In the genomic region with DNA sequence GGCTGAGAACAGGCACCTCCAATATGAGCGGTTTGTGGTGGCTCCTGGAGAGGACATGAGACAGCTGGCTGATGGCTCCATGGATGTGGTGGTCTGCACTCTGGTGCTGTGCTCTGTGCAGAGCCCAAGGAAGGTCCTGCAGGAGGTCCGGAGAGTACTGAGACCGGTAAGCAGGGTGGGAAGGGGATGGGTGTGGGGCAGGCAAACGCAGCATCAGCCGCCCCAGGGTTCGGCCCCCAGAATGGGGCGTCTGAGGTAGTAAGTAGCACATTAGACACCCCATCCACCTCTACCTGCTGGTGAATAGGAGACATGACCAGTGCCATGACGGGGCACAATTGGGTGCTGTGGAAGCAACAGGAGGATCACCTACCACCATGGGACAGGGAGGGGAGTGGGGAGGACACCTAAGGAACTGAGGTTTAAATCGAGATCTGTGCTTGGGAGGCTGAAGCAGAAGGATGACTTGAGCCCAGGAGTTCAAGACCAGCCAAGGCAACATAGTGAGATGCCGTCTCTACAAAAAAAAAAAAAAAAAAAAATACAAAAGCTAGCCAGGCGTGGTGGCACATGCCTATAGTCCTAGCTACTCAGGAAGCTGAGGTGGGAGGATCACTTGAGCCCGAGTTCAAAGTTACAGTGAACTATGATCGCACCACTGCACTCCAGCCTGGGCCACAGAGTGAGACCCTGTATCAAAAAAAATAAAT, we compare ENCODE assay signal across 1 cellular context.
TF ChIP-seq lines count a peak whose summit lies in the region.

No MANE protein-coding gene starts in this region.

TF ChIP-seq in HepG2, 621 proteins besides CTCF, POLR2A, EP300 and RAD21 (continued from another document and continues in another):
- TF ChIP-seq, protein P1, sequence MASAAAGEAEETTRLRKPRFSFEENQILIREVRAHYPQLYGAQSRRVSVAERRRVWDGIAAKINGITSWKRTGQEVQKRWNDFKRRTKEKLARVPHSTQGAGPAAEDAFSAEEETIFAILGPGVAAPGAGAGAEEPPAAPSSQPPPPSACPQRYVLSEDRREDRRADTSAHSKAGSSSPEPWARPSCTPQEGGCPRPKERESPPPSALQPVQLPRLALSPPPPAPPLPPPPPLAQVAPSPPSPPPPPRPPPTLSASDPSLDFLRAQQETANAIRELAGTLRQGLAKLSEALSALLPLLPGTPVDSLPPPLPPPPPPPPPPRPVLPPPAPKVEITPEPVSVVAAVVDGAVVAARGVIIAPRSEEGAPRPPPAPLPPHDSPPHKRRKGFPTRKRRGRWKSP (CRISPR knock-in tag; IDR thresholded peaks at IDR 0.05): no peak
- TF ChIP-seq, protein P2, sequence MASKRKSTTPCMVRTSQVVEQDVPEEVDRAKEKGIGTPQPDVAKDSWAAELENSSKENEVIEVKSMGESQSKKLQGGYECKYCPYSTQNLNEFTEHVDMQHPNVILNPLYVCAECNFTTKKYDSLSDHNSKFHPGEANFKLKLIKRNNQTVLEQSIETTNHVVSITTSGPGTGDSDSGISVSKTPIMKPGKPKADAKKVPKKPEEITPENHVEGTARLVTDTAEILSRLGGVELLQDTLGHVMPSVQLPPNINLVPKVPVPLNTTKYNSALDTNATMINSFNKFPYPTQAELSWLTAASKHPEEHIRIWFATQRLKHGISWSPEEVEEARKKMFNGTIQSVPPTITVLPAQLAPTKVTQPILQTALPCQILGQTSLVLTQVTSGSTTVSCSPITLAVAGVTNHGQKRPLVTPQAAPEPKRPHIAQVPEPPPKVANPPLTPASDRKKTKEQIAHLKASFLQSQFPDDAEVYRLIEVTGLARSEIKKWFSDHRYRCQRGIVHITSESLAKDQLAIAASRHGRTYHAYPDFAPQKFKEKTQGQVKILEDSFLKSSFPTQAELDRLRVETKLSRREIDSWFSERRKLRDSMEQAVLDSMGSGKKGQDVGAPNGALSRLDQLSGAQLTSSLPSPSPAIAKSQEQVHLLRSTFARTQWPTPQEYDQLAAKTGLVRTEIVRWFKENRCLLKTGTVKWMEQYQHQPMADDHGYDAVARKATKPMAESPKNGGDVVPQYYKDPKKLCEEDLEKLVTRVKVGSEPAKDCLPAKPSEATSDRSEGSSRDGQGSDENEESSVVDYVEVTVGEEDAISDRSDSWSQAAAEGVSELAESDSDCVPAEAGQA (IDR thresholded peaks at IDR 0.05; ENCODE audit: low read depth): no peak
- TF ChIP-seq, protein P2 (CRISPR knock-in tag; IDR thresholded peaks at IDR 0.05; ENCODE audit: borderline replicate concordance): no peak
- no peak for TF ChIP-seq SNRNP70 (IDR thresholded peaks at IDR 0.05; ENCODE audit: low read depth, low read length)
- no peak for TF ChIP-seq ZNF468 (CRISPR knock-in tag; IDR thresholded peaks at IDR 0.05)
- TF ChIP-seq ZNF160 (CRISPR knock-in tag; IDR thresholded peaks at IDR 0.05): 0 out of 2 replicates have a peak, but pooled peaks have one; percentile 4
- TF ChIP-seq ZIK1 (CRISPR knock-in tag; IDR thresholded peaks at IDR 0.05; ENCODE audit: borderline replicate concordance, low read depth): no peak
- no peak for TF ChIP-seq ZNF674 (CRISPR knock-in tag; IDR thresholded peaks at IDR 0.05; ENCODE audit: low read depth)
- TF ChIP-seq ZNF17 (CRISPR knock-in tag; IDR thresholded peaks at IDR 0.05): no peak
- TF ChIP-seq THYN1 (CRISPR knock-in tag; IDR thresholded peaks at IDR 0.05; ENCODE audit: borderline replicate concordance, low read depth): no peak
- no peak for TF ChIP-seq REL (CRISPR knock-in tag; conservative IDR thresholded peaks at IDR 0.05)
- TF ChIP-seq CREB1 (IDR thresholded peaks at IDR 0.05): no peak
- TF ChIP-seq CREB1 (CRISPR knock-in tag; IDR thresholded peaks at IDR 0.05): no peak
- TF ChIP-seq, protein P3, sequence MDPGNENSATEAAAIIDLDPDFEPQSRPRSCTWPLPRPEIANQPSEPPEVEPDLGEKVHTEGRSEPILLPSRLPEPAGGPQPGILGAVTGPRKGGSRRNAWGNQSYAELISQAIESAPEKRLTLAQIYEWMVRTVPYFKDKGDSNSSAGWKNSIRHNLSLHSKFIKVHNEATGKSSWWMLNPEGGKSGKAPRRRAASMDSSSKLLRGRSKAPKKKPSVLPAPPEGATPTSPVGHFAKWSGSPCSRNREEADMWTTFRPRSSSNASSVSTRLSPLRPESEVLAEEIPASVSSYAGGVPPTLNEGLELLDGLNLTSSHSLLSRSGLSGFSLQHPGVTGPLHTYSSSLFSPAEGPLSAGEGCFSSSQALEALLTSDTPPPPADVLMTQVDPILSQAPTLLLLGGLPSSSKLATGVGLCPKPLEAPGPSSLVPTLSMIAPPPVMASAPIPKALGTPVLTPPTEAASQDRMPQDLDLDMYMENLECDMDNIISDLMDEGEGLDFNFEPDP (CRISPR knock-in tag; conservative IDR thresholded peaks at IDR 0.05): no peak
- TF ChIP-seq ZNF607 (CRISPR knock-in tag; IDR thresholded peaks at IDR 0.05; ENCODE audit: borderline replicate concordance): no peak
- TF ChIP-seq U2AF1 (optimal IDR thresholded peaks at IDR 0.05; ENCODE audit: low read depth, low read length): no peak
- TF ChIP-seq, protein P4, sequence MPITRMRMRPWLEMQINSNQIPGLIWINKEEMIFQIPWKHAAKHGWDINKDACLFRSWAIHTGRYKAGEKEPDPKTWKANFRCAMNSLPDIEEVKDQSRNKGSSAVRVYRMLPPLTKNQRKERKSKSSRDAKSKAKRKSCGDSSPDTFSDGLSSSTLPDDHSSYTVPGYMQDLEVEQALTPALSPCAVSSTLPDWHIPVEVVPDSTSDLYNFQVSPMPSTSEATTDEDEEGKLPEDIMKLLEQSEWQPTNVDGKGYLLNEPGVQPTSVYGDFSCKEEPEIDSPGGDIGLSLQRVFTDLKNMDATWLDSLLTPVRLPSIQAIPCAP (CRISPR knock-in tag; IDR thresholded peaks at IDR 0.05; ENCODE audit: low read depth): no peak
- TF ChIP-seq, protein P5, sequence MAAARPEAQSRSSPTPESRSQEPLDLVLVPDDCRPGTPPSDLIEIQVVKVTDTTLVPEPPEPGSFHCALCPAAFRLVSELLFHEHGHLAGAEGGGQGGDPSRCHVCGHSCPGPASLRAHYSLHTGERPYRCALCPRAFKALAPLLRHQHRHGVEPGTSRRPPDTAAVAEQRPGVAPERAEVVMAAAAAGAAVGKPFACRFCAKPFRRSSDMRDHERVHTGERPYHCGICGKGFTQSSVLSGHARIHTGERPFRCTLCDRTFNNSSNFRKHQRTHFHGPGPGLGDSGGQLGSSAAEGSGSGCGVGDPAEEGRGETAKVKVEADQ (CRISPR knock-in tag; IDR thresholded peaks at IDR 0.05; ENCODE audit: borderline replicate concordance): no peak
- TF ChIP-seq GATAD2A (CRISPR knock-in tag; IDR thresholded peaks at IDR 0.05): no peak
- TF ChIP-seq NFYB (CRISPR knock-in tag; IDR thresholded peaks at IDR 0.05): no peak
- TF ChIP-seq, protein P6, sequence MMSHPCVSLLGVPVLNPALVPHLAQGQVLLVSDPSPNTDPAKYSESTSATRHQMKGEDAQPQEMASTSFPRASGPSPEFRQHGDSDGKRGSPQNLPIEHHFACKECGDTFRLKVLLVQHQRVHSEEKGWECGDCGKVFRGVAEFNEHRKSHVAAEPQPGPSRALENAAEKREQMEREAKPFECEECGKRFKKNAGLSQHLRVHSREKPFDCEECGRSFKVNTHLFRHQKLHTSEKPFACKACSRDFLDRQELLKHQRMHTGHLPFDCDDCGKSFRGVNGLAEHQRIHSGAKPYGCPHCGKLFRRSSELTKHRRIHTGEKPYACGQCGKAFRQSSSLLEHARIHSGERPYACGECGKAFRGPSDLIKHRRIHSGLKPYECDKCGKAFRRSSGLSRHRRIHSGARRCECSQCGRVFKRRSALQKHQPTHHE (CRISPR knock-in tag; IDR thresholded peaks at IDR 0.05; ENCODE audit: borderline replicate concordance): no peak
- 0 out of 2 replicates have a peak, but pooled peaks have one; percentile 11 for TF ChIP-seq EEA1 (CRISPR knock-in tag; IDR thresholded peaks at IDR 0.05; ENCODE audit: borderline replicate concordance)
- no peak for TF ChIP-seq ZNF282 (IDR thresholded peaks at IDR 0.05; ENCODE audit: partially characterized antibody)
- peak; percentile 67; the same call in 1 of the 2 replicates for TF ChIP-seq NFE2 (CRISPR knock-in tag; IDR thresholded peaks at IDR 0.05)
- TF ChIP-seq, protein P7, sequence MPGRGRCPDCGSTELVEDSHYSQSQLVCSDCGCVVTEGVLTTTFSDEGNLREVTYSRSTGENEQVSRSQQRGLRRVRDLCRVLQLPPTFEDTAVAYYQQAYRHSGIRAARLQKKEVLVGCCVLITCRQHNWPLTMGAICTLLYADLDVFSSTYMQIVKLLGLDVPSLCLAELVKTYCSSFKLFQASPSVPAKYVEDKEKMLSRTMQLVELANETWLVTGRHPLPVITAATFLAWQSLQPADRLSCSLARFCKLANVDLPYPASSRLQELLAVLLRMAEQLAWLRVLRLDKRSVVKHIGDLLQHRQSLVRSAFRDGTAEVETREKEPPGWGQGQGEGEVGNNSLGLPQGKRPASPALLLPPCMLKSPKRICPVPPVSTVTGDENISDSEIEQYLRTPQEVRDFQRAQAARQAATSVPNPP (CRISPR knock-in tag; IDR thresholded peaks at IDR 0.05): no peak
- no peak for TF ChIP-seq HDAC2 (CRISPR knock-in tag; IDR thresholded peaks at IDR 0.05)
- TF ChIP-seq PCBP1 (IDR thresholded peaks at IDR 0.05; ENCODE audit: borderline replicate concordance, low read depth, low read length): no peak
- no peak for TF ChIP-seq RXRB (CRISPR knock-in tag; IDR thresholded peaks at IDR 0.05; ENCODE audit: borderline replicate concordance)
- TF ChIP-seq, protein P8, sequence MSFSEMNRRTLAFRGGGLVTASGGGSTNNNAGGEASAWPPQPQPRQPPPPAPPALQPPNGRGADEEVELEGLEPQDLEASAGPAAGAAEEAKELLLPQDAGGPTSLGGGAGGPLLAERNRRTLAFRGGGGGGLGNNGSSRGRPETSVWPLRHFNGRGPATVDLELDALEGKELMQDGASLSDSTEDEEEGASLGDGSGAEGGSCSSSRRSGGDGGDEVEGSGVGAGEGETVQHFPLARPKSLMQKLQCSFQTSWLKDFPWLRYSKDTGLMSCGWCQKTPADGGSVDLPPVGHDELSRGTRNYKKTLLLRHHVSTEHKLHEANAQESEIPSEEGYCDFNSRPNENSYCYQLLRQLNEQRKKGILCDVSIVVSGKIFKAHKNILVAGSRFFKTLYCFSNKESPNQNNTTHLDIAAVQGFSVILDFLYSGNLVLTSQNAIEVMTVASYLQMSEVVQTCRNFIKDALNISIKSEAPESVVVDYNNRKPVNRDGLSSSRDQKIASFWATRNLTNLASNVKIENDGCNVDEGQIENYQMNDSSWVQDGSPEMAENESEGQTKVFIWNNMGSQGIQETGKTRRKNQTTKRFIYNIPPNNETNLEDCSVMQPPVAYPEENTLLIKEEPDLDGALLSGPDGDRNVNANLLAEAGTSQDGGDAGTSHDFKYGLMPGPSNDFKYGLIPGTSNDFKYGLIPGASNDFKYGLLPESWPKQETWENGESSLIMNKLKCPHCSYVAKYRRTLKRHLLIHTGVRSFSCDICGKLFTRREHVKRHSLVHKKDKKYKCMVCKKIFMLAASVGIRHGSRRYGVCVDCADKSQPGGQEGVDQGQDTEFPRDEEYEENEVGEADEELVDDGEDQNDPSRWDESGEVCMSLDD (CRISPR knock-in tag; IDR thresholded peaks at IDR 0.05; ENCODE audit: borderline replicate concordance): no peak
- TF ChIP-seq TRIM24 (CRISPR knock-in tag; IDR thresholded peaks at IDR 0.05): no peak
- TF ChIP-seq ZKSCAN5 (CRISPR knock-in tag; IDR thresholded peaks at IDR 0.05): no peak
- TF ChIP-seq, protein P9, sequence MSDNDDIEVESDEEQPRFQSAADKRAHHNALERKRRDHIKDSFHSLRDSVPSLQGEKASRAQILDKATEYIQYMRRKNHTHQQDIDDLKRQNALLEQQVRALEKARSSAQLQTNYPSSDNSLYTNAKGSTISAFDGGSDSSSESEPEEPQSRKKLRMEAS (IDR thresholded peaks at IDR 0.05): no peak
- peak; percentile 40; the same call in 1 of the 2 replicates for TF ChIP-seq HNF4A (CRISPR knock-in tag; IDR thresholded peaks at IDR 0.05)
- TF ChIP-seq ZNF143 (CRISPR knock-in tag; IDR thresholded peaks at IDR 0.05): no peak
- TF ChIP-seq SMAD1 (CRISPR knock-in tag; IDR thresholded peaks at IDR 0.05; ENCODE audit: borderline replicate concordance, low read depth): no peak
- TF ChIP-seq TCF12 (IDR thresholded peaks at IDR 0.05): no peak
- no peak for TF ChIP-seq TCF12 (CRISPR knock-in tag; IDR thresholded peaks at IDR 0.05)
- no peak for TF ChIP-seq NR2F2 (IDR thresholded peaks at IDR 0.05; ENCODE audit: borderline replicate concordance, low read depth)
- TF ChIP-seq RBM22 (optimal IDR thresholded peaks at IDR 0.05; ENCODE audit: low read length): no peak
- no peak for TF ChIP-seq SOX6 (IDR thresholded peaks at IDR 0.05)
- TF ChIP-seq SOX6 (CRISPR knock-in tag; IDR thresholded peaks at IDR 0.05): no peak
- TF ChIP-seq ZNF563 (CRISPR knock-in tag; IDR thresholded peaks at IDR 0.05): no peak
- TF ChIP-seq NAIF1 (CRISPR knock-in tag; IDR thresholded peaks at IDR 0.05; ENCODE audit: borderline replicate concordance): no peak
- no peak for TF ChIP-seq ZNF251 (CRISPR knock-in tag; IDR thresholded peaks at IDR 0.05)
- TF ChIP-seq, protein P10, sequence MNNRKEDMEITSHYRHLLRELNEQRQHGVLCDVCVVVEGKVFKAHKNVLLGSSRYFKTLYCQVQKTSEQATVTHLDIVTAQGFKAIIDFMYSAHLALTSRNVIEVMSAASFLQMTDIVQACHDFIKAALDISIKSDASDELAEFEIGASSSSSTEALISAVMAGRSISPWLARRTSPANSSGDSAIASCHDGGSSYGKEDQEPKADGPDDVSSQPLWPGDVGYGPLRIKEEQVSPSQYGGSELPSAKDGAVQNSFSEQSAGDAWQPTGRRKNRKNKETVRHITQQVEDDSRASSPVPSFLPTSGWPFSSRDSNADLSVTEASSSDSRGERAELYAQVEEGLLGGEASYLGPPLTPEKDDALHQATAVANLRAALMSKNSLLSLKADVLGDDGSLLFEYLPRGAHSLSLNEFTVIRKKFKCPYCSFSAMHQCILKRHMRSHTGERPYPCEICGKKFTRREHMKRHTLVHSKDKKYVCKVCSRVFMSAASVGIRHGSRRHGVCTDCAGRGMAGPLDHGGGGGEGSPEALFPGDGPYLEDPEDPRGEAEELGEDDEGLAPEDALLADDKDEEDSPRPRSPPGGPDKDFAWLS (CRISPR knock-in tag; IDR thresholded peaks at IDR 0.05; ENCODE audit: borderline replicate concordance): no peak
- TF ChIP-seq YEATS4 (CRISPR knock-in tag; IDR thresholded peaks at IDR 0.05; ENCODE audit: borderline replicate concordance): peak; percentile 59; the same call in 1 of the 2 replicates
- TF ChIP-seq RELA (CRISPR knock-in tag; IDR thresholded peaks at IDR 0.05): no peak
- no peak for TF ChIP-seq PITX1 (CRISPR knock-in tag; IDR thresholded peaks at IDR 0.05)
